In genomic region chr7:32905175-32905662, GRCh38 we compare ENCODE assay signal across 8 cellular contexts. TPM values are rescaled to one million over a fixed set of nuclear protein-coding genes. Genes with fewer than 3 reads are reported as not detected.
DNase-seq lines count a peak whose midpoint lies in the region; ATAC-seq, FAIRE-seq and TF ChIP-seq lines count a peak whose summit lies in the region.

No MANE protein-coding gene starts in this region.

- FAIRE-seq in GM12892 (lab: Jason Lieb, UNC) = no peak

- peak; percentile 63 for ATAC-seq in HG03378 (IDR thresholded peaks at IDR 0.05; ENCODE audit: unreplicated experiment)

- H3K36me3 ChIP-seq in iPS DF 6.9 (ENCODE audit: control insufficient read depth, insufficient read depth, low read length) = no peaks in the 10 kb centered on the region

- no peaks in the 10 kb centered on the region for H3K27me3 ChIP-seq in iPS DF 6.9 (ENCODE audit: control insufficient read depth, insufficient read depth, low read length)

- H3K9me3 ChIP-seq in iPS DF 6.9 (ENCODE audit: control insufficient read depth, insufficient read depth, low read length) = no peaks in the 10 kb centered on the region

- H3K4me3 ChIP-seq in iPS DF 6.9 (ENCODE audit: low read length) (no peak overlapping the region; the same call in 1 of the 2 replicates), skin epidermis (peak overlapping the region in 6 of 7 experiments; percentile 8 to 27 (median 21))

- H3K4me1 ChIP-seq in iPS DF 6.9 (ENCODE audit: control insufficient read depth, insufficient read depth, low read length) = no peaks in the 10 kb centered on the region; the same call in 1 of the 2 replicates

- peak; percentile 82 for DNase-seq in EL
- DNase-seq in T-helper 2 cell = peak; percentile 29 to 95 (median 70)
- DNase-seq in amygdala (lab: John Stamatoyannopoulos, UW) = peak in 32 of 56 donors; percentile 3 to 63 (median 30)
- peak; percentile 66 for DNase-seq in iPS DF 6.9 (ENCODE audit: low read depth, low spot score)
- no peak for DNase-seq in glomerular visceral epithelial cell (ENCODE audit: extremely low spot score)
- DNase-seq in GM12892 (ENCODE audit: insufficient read length) = no peak

- H3K27ac ChIP-seq in iPS DF 6.9 (ENCODE audit: low read length) = no peak overlapping the region
- peak overlapping the region in 2 of 21 experiments; percentile 42 to 44 for H3K27ac ChIP-seq in skin epidermis

- TF ChIP-seq POLR2A in GM12892 (IDR thresholded peaks at IDR 0.05; ENCODE audit: low read depth, low read length) = no peak

- no CpG with 5 or more reads among the region's 12 CpGs for WGBS in iPS DF 6.9 (ENCODE audit: insufficient coverage, insufficient read length)

RNA-seq across cellular contexts. Expression of gene KBTBD2, which starts 13.7 kb away (rescaled TPM):
- polyA plus RNA-seq in GM12892 (2012; ENCODE audit: missing spikeins) = 10.0 TPM

RNA-seq across cellular contexts. Expression of gene FKBP9, which starts 52.0 kb away (rescaled TPM):
- polyA plus RNA-seq in GM12892 (2012; ENCODE audit: missing spikeins) = 4.7 TPM

Comparison
In these comparisons a context has a peak if more than half of its experiments do, and no peak if none do; other contexts are left out.
1. DNase-seq: peak in EL (single experiment), T-helper 2 cell (5 of 5), amygdala (32 of 56) and iPS DF 6.9 (single experiment); none in glomerular visceral epithelial cell (single experiment) and GM12892 (single experiment).